In genomic region chr4:69025191-69025998, GRCh38 we compare ENCODE assay signal across 9 cellular contexts.
A peak's percentile ranks its signal among the peaks of the same experiment; 100 is the strongest.
DNase-seq lines count a peak whose midpoint lies in the region; ATAC-seq and TF ChIP-seq lines count a peak whose summit lies in the region.
"Had no signal": no experiment of that assay in that cellular context is flagged by ENCODE, and none has a peak within 500 bp of the region (broad histone marks: within the 10 kb centered on the region; RNA-seq: fewer than 3 reads in every experiment).

No MANE protein-coding gene starts in this region.

- H3K9me2 ChIP-seq in GM23248 (ENCODE audit: insufficient read depth): no peaks in the 10 kb centered on the region

- H3K27me3 ChIP-seq in WERI-Rb-1 (ENCODE audit: insufficient read depth, low read depth, severe bottlenecking) (no peaks in the 10 kb centered on the region), GM23248 (replicated peaks; ENCODE audit: insufficient read depth) (no peaks in the 10 kb centered on the region)
- H3K27me3 ChIP-seq: SJCRH30 had no signal

- no peaks in the 10 kb centered on the region for H3K9me3 Mint-ChIP-seq in osteocyte (ENCODE audit: unreplicated experiment)

- H3K79me2 ChIP-seq in GM23248 (ENCODE audit: insufficient read depth): no peaks in the 10 kb centered on the region

- DNase-seq in WERI-Rb-1 (peak; percentile 24), osteocyte (ENCODE audit: extremely low spot score, unreplicated experiment) (no peak), globus pallidus (ENCODE audit: low spot score) (no peak), NCI-H2171 (lab: John Stamatoyannopoulos, UW) (no peak), GM23248 (no peak), SKM-1 (lab: John Stamatoyannopoulos, UW; ENCODE audit: unreplicated experiment) (no peak)

- H3K36me3 Mint-ChIP-seq in osteocyte (ENCODE audit: unreplicated experiment): no peaks in the 10 kb centered on the region

- no peak overlapping the region for H3K4me3 ChIP-seq in WERI-Rb-1 (ENCODE audit: low read depth, low read length)
- no peak overlapping the region for H3K4me3 ChIP-seq in GM23248
- H3K4me3 ChIP-seq: SJCRH30 had no signal

- TF ChIP-seq CTCF in WERI-Rb-1 (IDR thresholded peaks at IDR 0.05; ENCODE audit: low read depth, low read length) (peak; percentile 73), osteocyte (IDR thresholded peaks at IDR 0.05) (peak; percentile 28)

- H3F3A ChIP-seq in GM23248 (ENCODE audit: insufficient read depth): no peaks in the 10 kb centered on the region

- H3K9ac ChIP-seq in GM23248: no peak overlapping the region

- no peaks in the 10 kb centered on the region for H3K4me1 Mint-ChIP-seq in osteocyte (ENCODE audit: unreplicated experiment)

- ATAC-seq in GM19025 (IDR thresholded peaks at IDR 0.05; ENCODE audit: low read depth, unreplicated experiment) (peak; percentile 69), HG03025 (IDR thresholded peaks at IDR 0.05; ENCODE audit: low FRiP score, unreplicated experiment) (peak; percentile 72)

- no peak overlapping the region for H3K4me3 Mint-ChIP-seq in osteocyte (ENCODE audit: unreplicated experiment)

- H3K27ac Mint-ChIP-seq in osteocyte (ENCODE audit: unreplicated experiment): no peak overlapping the region

- H3K36me3 ChIP-seq in WERI-Rb-1 (no peaks in the 10 kb centered on the region), GM23248 (ENCODE audit: low read depth) (no peaks in the 10 kb centered on the region)
- H3K36me3 ChIP-seq: SJCRH30 had no signal

- H3K9me3 ChIP-seq in WERI-Rb-1 (ENCODE audit: severe bottlenecking) (no peaks in the 10 kb centered on the region), GM23248 (ENCODE audit: low read depth) (no peaks in the 10 kb centered on the region)
- H3K9me3 ChIP-seq: SJCRH30 had no signal

- no peaks in the 10 kb centered on the region for H3K4me1 ChIP-seq in GM23248 (ENCODE audit: insufficient read depth)
- H3K4me1 ChIP-seq: SJCRH30 had no signal

- H3K27me3 Mint-ChIP-seq in osteocyte (ENCODE audit: unreplicated experiment): peaks cover 8% of the 10 kb centered on the region

- 25% methylated on average over 4 of the region's 4 CpGs for WGBS in GM23248 (ENCODE audit: low coverage in 1 of 2, low lambda C conversion rate in 2 of 2, missing lambda C conversion rate in 2 of 2), 2 experiments

- in situ Hi-C loops in GM23248 (cut with MboI): no loop called here

- H2AFZ ChIP-seq in GM23248: no peak overlapping the region

- H3K4me2 ChIP-seq in GM23248 (ENCODE audit: unreplicated experiment): no peak overlapping the region

- H3K27ac ChIP-seq in WERI-Rb-1 (no peak overlapping the region), GM23248 (no peak overlapping the region)
- H3K27ac ChIP-seq: SJCRH30 had no signal

- H4K20me1 ChIP-seq in GM23248 (ENCODE audit: insufficient read depth): no peaks in the 10 kb centered on the region
